In genomic region chr1:36136535-36136934, GRCh38 we compare ENCODE assay signal across 10 cellular contexts. TPM values are rescaled to one million over a fixed set of nuclear protein-coding genes. Genes with fewer than 3 reads are reported as not detected.
A peak's percentile ranks its signal among the peaks of the same experiment; 100 is the strongest.
DNase-seq lines count a peak whose midpoint lies in the region; ATAC-seq and TF ChIP-seq lines count a peak whose summit lies in the region.
"Had no signal": no experiment of that assay in that cellular context is flagged by ENCODE, and none has a peak within 500 bp of the region (broad histone marks: within the 10 kb centered on the region; RNA-seq: fewer than 3 reads in every experiment).

No MANE protein-coding gene starts in this region.

- H3K9me3 ChIP-seq in adrenal gland (replicated peaks in 1 of 3) (no peaks in the 10 kb centered on the region), smooth muscle cell (replicated peaks; ENCODE audit: low read depth) (no peaks in the 10 kb centered on the region)

- H3K36me3 ChIP-seq in adrenal gland (replicated peaks in 1 of 2) (peaks cover 0 to 28% of the 10 kb centered on the region in 2 donors), smooth muscle cell (ENCODE audit: low read depth) (peaks cover 4% of the 10 kb centered on the region)

- H3K27ac ChIP-seq in adrenal gland (peak overlapping the region; percentile 30 to 89 (median 57)), smooth muscle cell (ENCODE audit: low read depth) (peak overlapping the region; percentile 16)

- no peak overlapping the region for H2AFZ ChIP-seq in smooth muscle cell (ENCODE audit: low read depth)

- H3K9ac ChIP-seq in smooth muscle cell (ENCODE audit: low read depth) = no peak overlapping the region

- intact Hi-C loops in adrenal gland (cut with DNase I) = no loop called here

- 38 to 50% (median 41%) methylated on average over 1 of the region's 1 CpG for WGBS in adrenal gland, 4 donors
- WGBS in smooth muscle cell (ENCODE audit: low lambda C conversion rate) = 88% methylated on average over 1 of the region's 1 CpG

- H3K79me2 ChIP-seq in smooth muscle cell (ENCODE audit: low read depth) = peaks cover 17% of the 10 kb centered on the region

- H3K4me1 ChIP-seq in adrenal gland (replicated peaks in 1 of 2) (peaks cover 21 to 65% of the 10 kb centered on the region in 2 donors), smooth muscle cell (ENCODE audit: low read depth) (no peaks in the 10 kb centered on the region)

- H3F3A ChIP-seq in smooth muscle cell (ENCODE audit: low read depth) = peaks cover 13% of the 10 kb centered on the region

- H3K4me3 ChIP-seq in adrenal gland (no peak overlapping the region), foreskin fibroblast (ENCODE audit: low read depth in 1 of 2, low read length in 2 of 2) (no peak overlapping the region), smooth muscle cell (no peak overlapping the region)

- TF ChIP-seq CTCF in adrenal gland (IDR thresholded peaks at IDR 0.05) (no peak), foreskin fibroblast (IDR thresholded peaks at IDR 0.05; ENCODE audit: low read depth, low read length) (no peak), smooth muscle cell (IDR thresholded peaks at IDR 0.05; ENCODE audit: borderline replicate concordance, insufficient read depth, poor library complexity, severe bottlenecking) (no peak)

- H4K20me1 ChIP-seq in smooth muscle cell (ENCODE audit: low read depth) = peaks cover 27% of the 10 kb centered on the region

- H3K27me3 ChIP-seq in adrenal gland = no peaks in the 10 kb centered on the region
- H3K27me3 ChIP-seq in smooth muscle cell (ENCODE audit: low read depth) = no peaks in the 10 kb centered on the region

- TF ChIP-seq POLR2A in adrenal gland (IDR thresholded peaks at IDR 0.05) = no peak

- H3K4me2 ChIP-seq in smooth muscle cell = no peak overlapping the region

- DNase-seq in GM04504 (ENCODE audit: low read depth) (peak; percentile 83), adrenal gland (peak; percentile 60 to 90 (median 86)), foreskin fibroblast (peak; percentile 87 to 94), smooth muscle cell (lab: John Stamatoyannopoulos, UW; ENCODE audit: unreplicated experiment) (no peak)
- DNase-seq in activated CD8-positive, alpha-beta memory T cell treated with anti-CD3 and anti-CD28 coated beads, Interleukin-2, amount 50 U/mL, for 48 hours = no peak
- no peak for DNase-seq in effector CD8-positive, alpha-beta T cell (lab: John Stamatoyannopoulos, UW)
- DNase-seq: activated naive CD4-positive, alpha-beta T cell treated with anti-CD3 and anti-CD28 coated beads, Interleukin-2, amount 50 U/mL, for 16 hours; NCI-H187 had no signal

- no peak for ATAC-seq in HG02678 (IDR thresholded peaks at IDR 0.05; ENCODE audit: unreplicated experiment)
- ATAC-seq in GM19023 (IDR thresholded peaks at IDR 0.05; ENCODE audit: unreplicated experiment) = no peak

RNA-seq across cellular contexts. Expression of gene COL8A2, which starts 11.5 kb away (rescaled TPM):
- total RNA-seq in adrenal gland (1 to 10 TPM in 6 of 8 donors, under 1 TPM in 2; 0.74 to 6.6 (median 2.8) TPM), smooth muscle cell (21.7 and 32.9 TPM in 2 replicates)
- polyA plus RNA-seq in adrenal gland (1 to 10 TPM in 2 of 3 donors, under 1 TPM in 1; 0.66 to 2.3 (median 1.2) TPM), smooth muscle cell (35.9 and 59.0 TPM in 2 replicates)

RNA-seq across cellular contexts. Expression of gene TRAPPC3, which starts 12.8 kb away (rescaled TPM):
- total RNA-seq in adrenal gland = 100 to 1,000 TPM in 6 of 8 donors, 10 to 100 TPM in 2; 74.6 to 182 (median 133) TPM
- polyA plus RNA-seq in adrenal gland = 100 to 1,000 TPM in 1 of 3 donors, 10 to 100 TPM in 2; 54.0 to 106 (median 65.1) TPM
- 67.8 and 202 TPM in 2 replicates for total RNA-seq in smooth muscle cell
- polyA plus RNA-seq in smooth muscle cell = 113 and 114 TPM in 2 replicates

RNA-seq across cellular contexts. Expression of gene MAP7D1, which starts 19.4 kb away (rescaled TPM):
- total RNA-seq in adrenal gland (100 to 1,000 TPM in 1 of 8 donors, 10 to 100 TPM in 7; 60.2 to 121 (median 76.8) TPM), smooth muscle cell (102 and 109 TPM in 2 replicates)
- polyA plus RNA-seq in adrenal gland (10 to 100 TPM; 39.7 to 79.9 (median 47.2) TPM), smooth muscle cell (169 and 186 TPM in 2 replicates)

RNA-seq across cellular contexts. Expression of gene ADPRS, which starts 47.8 kb away (rescaled TPM):
- total RNA-seq in adrenal gland = 10 to 100 TPM; 43.3 to 84.5 (median 54.8) TPM
- polyA plus RNA-seq in adrenal gland = 10 to 100 TPM; 40.1 to 42.3 (median 40.7) TPM
- 26.7 and 31.0 TPM in 2 replicates for total RNA-seq in smooth muscle cell
- polyA plus RNA-seq in smooth muscle cell = 38.8 and 44.1 TPM in 2 replicates

RNA-seq across cellular contexts. Expression of gene TEKT2, which starts 52.6 kb away (rescaled TPM):
- 1 to 10 TPM in 1 of 8 donors, under 1 TPM in 3, not detected in 4; 0.18 to 1.2 (median 0.72) TPM for total RNA-seq in adrenal gland
- 1 to 10 TPM in 2 of 3 donors, under 1 TPM in 1; 0.40 to 4.0 (median 1.4) TPM for polyA plus RNA-seq in adrenal gland
- total RNA-seq in smooth muscle cell = 0.27 TPM in 1 of 2 replicates, not detected in the other
- polyA plus RNA-seq in smooth muscle cell = 0.66 and 0.85 TPM in 2 replicates

Comparison
In these comparisons a context has a peak if more than half of its experiments do, and no peak if none do; other contexts are left out.
1. DNase-seq: peak in GM04504 (single experiment), adrenal gland (7 of 7) and foreskin fibroblast (2 of 2); none in smooth muscle cell (single experiment), activated CD8-positive, alpha-beta memory T cell treated with anti-CD3 and anti-CD28 coated beads, Interleukin-2, amount 50 U/mL, for 48 hours (single experiment) and effector CD8-positive, alpha-beta T cell (single experiment).